2 cellular contexts compared by ENCODE assay signal in the genomic region with DNA sequence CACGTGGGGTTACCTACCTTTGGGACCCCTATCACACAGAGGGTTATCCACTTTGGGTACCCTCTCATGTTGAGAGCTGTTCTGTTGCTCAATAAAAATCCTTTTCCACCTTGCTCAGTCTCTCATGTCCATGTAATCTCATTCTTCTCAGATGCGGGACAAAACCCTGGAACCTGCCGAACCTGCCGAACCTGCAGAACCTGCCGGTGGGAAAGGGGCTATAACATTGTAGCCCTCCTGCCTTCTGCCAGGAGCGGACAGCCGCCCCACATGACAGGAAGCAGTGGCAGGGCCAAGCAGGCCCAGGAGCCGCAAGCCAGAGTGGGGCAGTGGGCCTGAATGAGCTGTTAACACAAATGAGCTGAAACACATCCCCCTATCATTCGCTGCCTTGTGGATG.
TF ChIP-seq lines count a peak whose summit lies in the region.

No MANE protein-coding gene starts in this region.

TF ChIP-seq in H1, 55 proteins besides CTCF, POLR2A, EP300 and RAD21:
- TF ChIP-seq SAP30 (IDR thresholded peaks at IDR 0.05; ENCODE audit: insufficient read depth, insufficient replicate concordance, low read length) (no peak), TCF12 (IDR thresholded peaks at IDR 0.05; ENCODE audit: low read depth, low read length) (no peak), MAFK (IDR thresholded peaks at IDR 0.05; ENCODE audit: low read depth, low read length) (no peak), EZH2 (IDR thresholded peaks at IDR 0.05; ENCODE audit: low read depth, low read length, severe bottlenecking) (no peak), SRF (IDR thresholded peaks at IDR 0.05; ENCODE audit: low read depth, low read length) (no peak), SIRT6 (IDR thresholded peaks at IDR 0.05; ENCODE audit: low read length) (no peak), KDM5A (IDR thresholded peaks at IDR 0.05; ENCODE audit: low read length) (no peak), RBBP5 (IDR thresholded peaks at IDR 0.05; ENCODE audit: borderline replicate concordance, low read depth, low read length) (no peak), ASH2L (IDR thresholded peaks at IDR 0.05; ENCODE audit: low read length) (no peak), JUN (IDR thresholded peaks at IDR 0.05; ENCODE audit: low read depth, low read length) (no peak), TBP (IDR thresholded peaks at IDR 0.05; ENCODE audit: low read depth, low read length) (no peak), SIX5 (IDR thresholded peaks at IDR 0.05; ENCODE audit: low read depth, low read length) (no peak), NANOG (IDR thresholded peaks at IDR 0.05; ENCODE audit: insufficient read depth, low read depth, low read length, poor library complexity, severe bottlenecking) (no peak), JUND (IDR thresholded peaks at IDR 0.05; ENCODE audit: low read length) (no peak), SP1 (IDR thresholded peaks at IDR 0.05; ENCODE audit: low read depth, low read length) (no peak), CREB1 (IDR thresholded peaks at IDR 0.05) (no peak)

TF ChIP-seq in SK-N-SH, 30 proteins besides CTCF, POLR2A, EP300 and RAD21:
- TF ChIP-seq GABPA (IDR thresholded peaks at IDR 0.05; ENCODE audit: low read depth) = no peak
- TF ChIP-seq TEAD4 (IDR thresholded peaks at IDR 0.05; ENCODE audit: borderline replicate concordance, insufficient read depth) = no peak
TF ChIP-seq in SK-N-SH: peak in this region for 0.
